Comparison of ENCODE assay signal across 22 cellular contexts in genomic region chr11:100878474-100878873, GRCh38.
A peak's percentile ranks its signal among the peaks of the same experiment; 100 is the strongest.
DNase-seq lines count a peak whose midpoint lies in the region; ATAC-seq, FAIRE-seq and TF ChIP-seq lines count a peak whose summit lies in the region.
"Had no signal": no experiment of that assay in that cellular context is flagged by ENCODE, and none has a peak within 500 bp of the region (broad histone marks: within the 10 kb centered on the region; RNA-seq: fewer than 3 reads in every experiment).

No MANE protein-coding gene starts in this region.

- no peaks in the 10 kb centered on the region for H4K20me1 ChIP-seq in osteoblast (ENCODE audit: insufficient read depth, low read length)

- DNase-seq in AG08395 (ENCODE audit: low spot score) (peak; percentile 13), HTR-8/SVneo (ENCODE audit: insufficient read length, low spot score) (no peak), fibroblast of peridontal ligament (ENCODE audit: extremely low read depth) (peak; percentile 99), osteoblast (ENCODE audit: insufficient read length, low spot score, missing footprints) (peak; percentile 89), colonic mucosa (no peak), NCI-H2029 (lab: John Stamatoyannopoulos, UW) (no peak), NCI-H1436 treated with DMSO at 0.1 percent for 48 hours (lab: John Stamatoyannopoulos, UW) (no peak)
- DNase-seq: ACHN; activated CD8-positive, alpha-beta memory T cell treated with anti-CD3 and anti-CD28 coated beads, Interleukin-2, amount 50 U/mL, for 48 hours; Caco-2; effector CD8-positive, alpha-beta T cell; GDM1; immature natural killer cell; NCI-H1092; NCI-H226; NK-92 treated with Interleukin-12 subunit alpha and Interleukin-12 subunit beta, amount 100 ng/mL, for 24 hours; right lobe of liver; SHP77 treated with DMSO at 0.1 percent for 48 hours; upper lobe of right lung had no signal

- H3K4me1 ChIP-seq in osteoblast (ENCODE audit: insufficient read depth, low read length) (peaks cover 40% of the 10 kb centered on the region), colonic mucosa (no peaks in the 10 kb centered on the region)
- H3K4me1 ChIP-seq: right lobe of liver had no signal

- H3K4me2 ChIP-seq in osteoblast (ENCODE audit: insufficient read depth, low read length) = peak overlapping the region; percentile 63
- H3K4me2 ChIP-seq: neural progenitor cell had no signal

- no peaks in the 10 kb centered on the region for H3K9me3 ChIP-seq in osteoblast (ENCODE audit: low read depth, low read length)
- no peaks in the 10 kb centered on the region for H3K9me3 ChIP-seq in colonic mucosa
- H3K9me3 ChIP-seq: right lobe of liver, upper lobe of right lung had no signal

- TF ChIP-seq CTCF in osteoblast (IDR thresholded peaks at IDR 0.05; ENCODE audit: extremely low read depth, low read depth, low read length) = no peak
- TF ChIP-seq CTCF in colonic mucosa (IDR thresholded peaks at IDR 0.05) = no peak

- H3K27ac ChIP-seq in osteoblast (ENCODE audit: low read depth, low read length) (peak overlapping the region; percentile 87), colonic mucosa (no peak overlapping the region)
- H3K27ac ChIP-seq: neural progenitor cell, right lobe of liver, upper lobe of right lung had no signal

- H3K4me3 ChIP-seq in osteoblast (ENCODE audit: insufficient read depth, low read length) (no peak overlapping the region), colonic mucosa (no peak overlapping the region)
- H3K4me3 ChIP-seq: neural progenitor cell, right lobe of liver, upper lobe of right lung had no signal

- H3K36me3 ChIP-seq in osteoblast (ENCODE audit: insufficient read depth, low read length) (no peaks in the 10 kb centered on the region), colonic mucosa (no peaks in the 10 kb centered on the region)
- H3K36me3 ChIP-seq: neural progenitor cell, right lobe of liver, upper lobe of right lung had no signal

- H3K79me2 ChIP-seq in osteoblast (ENCODE audit: insufficient read depth, low read length) = no peaks in the 10 kb centered on the region

- H2AFZ ChIP-seq in osteoblast (ENCODE audit: low read length) = no peak overlapping the region
- H2AFZ ChIP-seq: neural progenitor cell had no signal

- H3K9ac ChIP-seq in colonic mucosa (ENCODE audit: low read depth in 2 of 2, low read length in 2 of 2) = no peak overlapping the region
- H3K9ac ChIP-seq: neural progenitor cell had no signal

- ATAC-seq in GM19463 (IDR thresholded peaks at IDR 0.05; ENCODE audit: unreplicated experiment) = no peak
- ATAC-seq: right lobe of liver; stimulated activated effector memory CD8-positive, alpha-beta T cell treated with anti-CD3 and anti-CD28 coated beads, Interleukin-12 subunit alpha, Interleukin-12 subunit beta, amount 100 ng/mL, for 72 hours; upper lobe of right lung had no signal

- peak; percentile 60 for FAIRE-seq in HTR-8/SVneo (lab: Jason Lieb, UNC)

- intact Hi-C loops in colonic mucosa (cut with DNase I) = no loop called here

- no peaks in the 10 kb centered on the region for H3K27me3 ChIP-seq in osteoblast (ENCODE audit: insufficient read depth, low read length)
- no peaks in the 10 kb centered on the region for H3K27me3 ChIP-seq in colonic mucosa
- H3K27me3 ChIP-seq: neural progenitor cell, right lobe of liver, upper lobe of right lung had no signal

Comparison
In these comparisons a context has a peak if more than half of its experiments do, and no peak if none do; other contexts are left out.
1. DNase-seq: peak in AG08395 (single experiment), fibroblast of peridontal ligament (single experiment) and osteoblast (single experiment); none in HTR-8/SVneo (single experiment), colonic mucosa (single experiment), NCI-H2029 (single experiment) and NCI-H1436 treated with DMSO at 0.1 percent for 48 hours (single experiment).